In the genomic region with DNA sequence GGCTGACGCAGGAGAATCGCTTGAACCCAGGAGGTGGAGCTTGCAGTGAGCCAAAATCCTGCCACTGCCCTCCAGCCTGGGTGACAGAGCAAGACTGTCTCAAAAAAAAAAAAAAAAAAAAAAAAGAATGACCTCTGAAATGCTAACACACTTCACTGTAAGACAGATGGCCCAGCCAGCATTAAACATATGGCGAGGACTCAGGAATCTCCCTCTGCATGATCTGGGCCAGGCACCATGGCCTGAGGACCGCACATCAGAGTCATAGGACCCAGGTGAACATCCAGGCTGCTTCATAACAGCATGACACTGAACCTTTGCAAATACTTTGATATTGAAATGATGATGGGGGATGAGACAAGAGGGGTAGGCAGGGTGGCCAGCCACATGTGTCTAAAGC, we compare ENCODE assay signal across 19 cellular contexts.
"Had no signal": no experiment of that assay in that cellular context is flagged by ENCODE, and none has a peak within 500 bp of the region (broad histone marks: within the 10 kb centered on the region; RNA-seq: fewer than 3 reads in every experiment).

No MANE protein-coding gene starts in this region.

- H3K9me3 ChIP-seq: ascending aorta, tibial nerve, uterus had no signal

- H3K9me3 Mint-ChIP-seq: activated CD4-positive, alpha-beta T cell treated with anti-CD3 and anti-CD28 coated beads, Interleukin-2, amount 10 ng/mL, durations not matched to agents 7 days and 5 days; activated naive CD4-positive, alpha-beta T cell treated with anti-CD3 and anti-CD28 coated beads, Interleukin-2, amount 50 U/mL, for 24 hours; central memory CD8-positive, alpha-beta T cell; neural crest cell had no signal

- H3K27ac ChIP-seq: ascending aorta, tibial nerve, uterus had no signal

- H3K4me1 ChIP-seq: ascending aorta, tibial nerve, uterus had no signal

- H3K4me3 Mint-ChIP-seq: activated CD4-positive, alpha-beta T cell treated with anti-CD3 and anti-CD28 coated beads, Interleukin-2, amount 10 ng/mL, durations not matched to agents 7 days and 5 days; activated naive CD4-positive, alpha-beta T cell treated with anti-CD3 and anti-CD28 coated beads, Interleukin-2, amount 50 U/mL, for 24 hours; central memory CD8-positive, alpha-beta T cell; neural crest cell had no signal

- DNase-seq: activated CD4-positive, alpha-beta T cell treated with anti-CD3 and anti-CD28 coated beads, Interleukin-2, amount 10 ng/mL, durations not matched to agents 7 days and 5 days; activated CD8-positive, alpha-beta memory T cell treated with anti-CD3 and anti-CD28 coated beads for 24 hours; activated CD8-positive, alpha-beta memory T cell treated with anti-CD3 and anti-CD28 coated beads, Interleukin-2, amount 50 U/mL, for 48 hours; activated effector memory CD4-positive, alpha-beta T cell treated with anti-CD3 and anti-CD28 coated beads, Interleukin-2, amount 50 U/mL, for 16 hours; activated T-cell treated with anti-CD3 and anti-CD28 coated beads, Interleukin-2, amount 50 U/mL, for 48 hours; cortex of kidney; head of caudate nucleus; left ventricle myocardium superior; stimulated activated CD4-positive, alpha-beta T cell treated with anti-CD3 and anti-CD28 coated beads, Interleukin-12 subunit alpha, Interleukin-12 subunit beta, amount 100 ng/mL, for 4 hours; stimulated activated CD4-positive, alpha-beta T cell treated with anti-CD3 and anti-CD28 coated beads, Interleukin-1b, Interleukin-23, amount 100 ng/mL, for 48 hours; stimulated activated naive CD8-positive, alpha-beta T cell treated with anti-CD3 and anti-CD28 coated beads, Interleukin-15, Interleukin-2, amounts not matched to agents 100 U/mL and 50 U/mL, for 24 hours; uterus had no signal

- ATAC-seq: activated CD4-positive, CD25-positive, alpha-beta regulatory T cell treated with anti-CD3 and anti-CD28 coated beads, Interleukin-2, amount 50 U/mL, for 24 hours; left ventricle myocardium superior; stimulated activated naive CD8-positive, alpha-beta T cell treated with anti-CD3 and anti-CD28 coated beads, Interleukin-15, Interleukin-2, amounts not matched to agents 100 U/mL and 50 U/mL, for 24 hours had no signal

- H3K27me3 ChIP-seq: ascending aorta, tibial nerve, uterus had no signal

- H3K27ac Mint-ChIP-seq: activated CD4-positive, alpha-beta T cell treated with anti-CD3 and anti-CD28 coated beads, Interleukin-2, amount 10 ng/mL, durations not matched to agents 7 days and 5 days; activated naive CD4-positive, alpha-beta T cell treated with anti-CD3 and anti-CD28 coated beads, Interleukin-2, amount 50 U/mL, for 24 hours; progenitor cell of endocrine pancreas had no signal

- H3K27me3 Mint-ChIP-seq: activated CD4-positive, alpha-beta T cell treated with anti-CD3 and anti-CD28 coated beads, Interleukin-2, amount 10 ng/mL, durations not matched to agents 7 days and 5 days; activated naive CD4-positive, alpha-beta T cell treated with anti-CD3 and anti-CD28 coated beads, Interleukin-2, amount 50 U/mL, for 24 hours; central memory CD8-positive, alpha-beta T cell; progenitor cell of endocrine pancreas had no signal

- H3K4me3 ChIP-seq: ascending aorta, tibial nerve, uterus had no signal
